In the genomic region with DNA sequence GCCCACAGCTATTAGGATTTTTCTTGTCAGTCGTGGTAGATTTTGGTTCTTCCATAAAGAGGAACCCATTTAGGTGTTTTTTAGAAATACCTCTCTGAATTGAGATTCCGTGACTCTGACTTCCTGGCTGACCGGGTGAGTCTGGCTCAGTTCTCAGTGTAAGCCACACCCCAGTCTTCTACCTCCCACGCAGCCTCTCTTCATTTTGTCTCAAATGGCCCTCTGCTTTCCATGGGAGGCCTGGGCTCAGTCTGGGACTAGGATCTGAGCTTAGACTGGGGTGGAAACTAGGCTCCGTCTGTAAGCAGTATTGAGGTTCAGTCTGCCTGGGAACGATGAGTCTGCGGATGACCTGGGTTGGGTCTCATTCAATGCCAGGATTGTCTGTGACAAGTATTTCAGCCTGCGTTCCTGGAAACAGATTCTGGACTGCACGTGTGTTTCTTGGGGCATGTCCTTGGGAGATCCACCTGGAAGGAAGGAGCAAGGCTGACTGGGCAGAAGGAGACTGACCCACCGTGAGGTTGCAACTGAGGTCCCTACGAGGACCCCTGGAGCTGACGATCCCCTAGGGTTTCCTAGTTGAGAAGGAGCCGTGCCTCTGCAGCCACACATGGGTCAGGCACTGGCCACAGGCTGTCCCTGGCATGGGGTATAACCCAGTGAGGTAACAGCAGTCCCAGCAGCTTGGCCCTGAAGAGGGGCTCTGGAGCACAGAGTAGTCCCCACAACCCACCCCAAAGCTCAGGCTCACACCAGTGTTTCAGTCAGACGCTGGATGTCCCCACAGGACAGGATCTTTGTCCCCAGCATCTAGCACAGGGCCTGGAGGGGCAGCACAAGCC, we compare ENCODE assay signal across 12 cellular contexts. TPM values are rescaled to one million over a fixed set of nuclear protein-coding genes. Genes with fewer than 3 reads are reported as not detected.
DNase-seq lines count a peak whose midpoint lies in the region; ATAC-seq, FAIRE-seq and TF ChIP-seq lines count a peak whose summit lies in the region.
"Had no signal": no experiment of that assay in that cellular context is flagged by ENCODE, and none has a peak within 500 bp of the region (broad histone marks: within the 10 kb centered on the region; RNA-seq: fewer than 3 reads in every experiment).

No MANE protein-coding gene starts in this region.

- H2BK120ac ChIP-seq in H1 (replicated peaks; ENCODE audit: low read depth, low read length) = no peak overlapping the region

- H3K14ac ChIP-seq in H1 (ENCODE audit: insufficient read length) = no peak overlapping the region

- no peak overlapping the region for H3K23ac ChIP-seq in H1 (ENCODE audit: insufficient read length)

- peak overlapping the region; percentile 46 for H2BK15ac ChIP-seq in H1 (ENCODE audit: low read length)

- no peak for TF ChIP-seq RAD21 in H1 (IDR thresholded peaks at IDR 0.05 in 1 of 2, conservative IDR thresholded peaks at IDR 0.05 in 1 of 2; ENCODE audit: low read depth in 2 of 2, low read length in 2 of 2)

- H4K20me1 ChIP-seq in H1 (replicated peaks in 1 of 2; ENCODE audit: control insufficient read depth in 1 of 2, insufficient read depth in 2 of 2, low read length in 2 of 2) = peaks cover 0 to 10% of the 10 kb centered on the region in 2 experiments

- no peak overlapping the region for H3K4me2 ChIP-seq in H1 (ENCODE audit: insufficient read depth in 1 of 2, low read depth in 2 of 2, low read length in 2 of 2)

- POLR2A ChIA-PET in H1 (lab: Charles Lee; ENCODE audit: partially characterized antibody) = interaction anchor here (1.4 kb wide), 1 partner anchor 14 kb away, joined by 4 read pairs; no protein-coding TSS in a partner anchor

- H2BK20ac ChIP-seq in H1 (ENCODE audit: low read length) = no peak overlapping the region

- H3K23me2 ChIP-seq in H1 (ENCODE audit: low read depth, low read length) = peaks cover 11% of the 10 kb centered on the region

- 0 out of 2 replicates have a peak overlapping the region, but pooled peaks have one; percentile 28 for H2AFZ ChIP-seq in H1 (ENCODE audit: low read length)

- peak; percentile 31 for ATAC-seq in GM19372 (IDR thresholded peaks at IDR 0.05; ENCODE audit: low read depth, unreplicated experiment)
- peak; percentile 34 for ATAC-seq in HG03432 (IDR thresholded peaks at IDR 0.05; ENCODE audit: unreplicated experiment)
- ATAC-seq: Right ventricle myocardium inferior had no signal

- no peak overlapping the region for H3K4me3 Mint-ChIP-seq in progenitor cell of endocrine pancreas (ENCODE audit: low read depth)

- no peak overlapping the region for H3K27ac ChIP-seq in H1 (ENCODE audit: low read depth, low read length)
- H3K27ac ChIP-seq in tibial nerve = peak overlapping the region in 1 of 4 donors; percentile 53

- no peak overlapping the region for H3K9ac ChIP-seq in H1 (replicated peaks in 1 of 4; ENCODE audit: extremely low read depth in 1 of 4, low read depth in 3 of 4, low read length in 3 of 4)

- CTCF ChIA-PET in H1 (lab: Charles Lee; ENCODE audit: partially characterized antibody) = interaction anchor here (0.6 to 2.9 kb wide), 6 partner anchors 10 to 483 kb away, joined by 3 to 14 read pairs (median 4); no protein-coding TSS in a partner anchor

- H2BK5ac ChIP-seq in H1 (ENCODE audit: low read depth, low read length) = no peak overlapping the region

- H3K9me3 Mint-ChIP-seq in progenitor cell of endocrine pancreas (ENCODE audit: low read depth) = no peaks in the 10 kb centered on the region

- DNase-seq in CD1c-positive myeloid dendritic cell (ENCODE audit: extremely low spot score) (peak; percentile 85), H1 (ENCODE audit: low read depth in 1 of 2, low spot score in 2 of 2) (no peak), progenitor cell of endocrine pancreas (ENCODE audit: low spot score, unreplicated experiment) (no peak), tibial nerve (ENCODE audit: low spot score in 2 of 2) (no peak)
- DNase-seq in activated CD8-positive, alpha-beta memory T cell treated with anti-CD3 and anti-CD28 coated beads for 24 hours = no peak
- DNase-seq in activated effector memory CD4-positive, alpha-beta T cell treated with anti-CD3 and anti-CD28 coated beads, Interleukin-2, amount 50 U/mL, for 16 hours = no peak
- DNase-seq: activated T-cell treated with anti-CD3 and anti-CD28 coated beads, Interleukin-2, amount 50 U/mL, for 1 hour had no signal

- H3K4ac ChIP-seq in H1 (replicated peaks; ENCODE audit: insufficient read length, low read depth, low read length) = no peak overlapping the region

- H3K4me1 Mint-ChIP-seq in progenitor cell of endocrine pancreas (ENCODE audit: low read depth) = no peaks in the 10 kb centered on the region

- no peak overlapping the region for H3K27ac Mint-ChIP-seq in progenitor cell of endocrine pancreas

- no peak for TF ChIP-seq EP300 in H1 (IDR thresholded peaks at IDR 0.05; ENCODE audit: borderline replicate concordance in 1 of 2, low read depth in 2 of 2, low read length in 2 of 2)
- no peak for TF ChIP-seq EP300 in tibial nerve (IDR thresholded peaks at IDR 0.05)

- H3K36me3 ChIP-seq in H1 (ENCODE audit: control insufficient read depth in 2 of 4, insufficient read depth in 4 of 4, low read length in 3 of 4) = no peaks in the 10 kb centered on the region
- H3K36me3 ChIP-seq in tibial nerve = no peaks in the 10 kb centered on the region

- H3K4me3 ChIP-seq in H1 (ENCODE audit: extremely low read depth in 1 of 4, insufficient read depth in 2 of 4, low read depth in 3 of 4, low read length in 4 of 4) (no peak overlapping the region), tibial nerve (no peak overlapping the region)
- H3K4me3 ChIP-seq: skin epidermis had no signal

- no peak overlapping the region for H3K18ac ChIP-seq in H1 (ENCODE audit: extremely low read depth, low read length)

- H3K27me3 ChIP-seq in H1 (replicated peaks in 1 of 4; ENCODE audit: control insufficient read depth in 3 of 4, extremely low read depth in 1 of 4, insufficient read depth in 3 of 4, low read length in 3 of 4) (no peaks in the 10 kb centered on the region), tibial nerve (peaks cover 0 to 3% of the 10 kb centered on the region in 2 donors)

- no peak overlapping the region for H2AK5ac ChIP-seq in H1 (ENCODE audit: low read depth, low read length)

- H3K4me1 ChIP-seq in H1 (replicated peaks in 1 of 4; ENCODE audit: control insufficient read depth in 3 of 4, insufficient read depth in 4 of 4, low read length in 3 of 4) = peaks cover 0 to 13% (median 3%) of the 10 kb centered on the region in 4 experiments; a peak in 6 of 7 replicates
- H3K4me1 ChIP-seq in tibial nerve = peaks cover 0 to 13% (median 4%) of the 10 kb centered on the region in 4 donors

- TF ChIP-seq POLR2A in H1 (IDR thresholded peaks at IDR 0.05; ENCODE audit: control extremely low read depth in 1 of 2, low read depth in 2 of 2, low read length in 2 of 2) (no peak), tibial nerve (IDR thresholded peaks at IDR 0.05) (no peak)

- H4K8ac ChIP-seq in H1 (ENCODE audit: extremely low read depth, insufficient read depth, low read length) = 0 out of 2 replicates have a peak overlapping the region, but pooled peaks have one; percentile 12

- H3K79me2 ChIP-seq in H1 (ENCODE audit: control insufficient read depth in 1 of 2, insufficient read depth in 2 of 2, low read length in 2 of 2) = no peaks in the 10 kb centered on the region

- H3K36me3 Mint-ChIP-seq in progenitor cell of endocrine pancreas (ENCODE audit: insufficient read depth) = no peaks in the 10 kb centered on the region

- H3K9me3 ChIP-seq in H1 (ENCODE audit: insufficient read depth in 2 of 2, low read depth in 1 of 2, low read length in 1 of 2) (no peaks in the 10 kb centered on the region), tibial nerve (no peaks in the 10 kb centered on the region)

- FAIRE-seq in H1 (lab: Jason Lieb, UNC) = no peak

- peak overlapping the region; percentile 19; the same call in 1 of the 2 replicates for H2BK12ac ChIP-seq in H1 (ENCODE audit: low read depth, low read length)

- peaks cover 13% of the 10 kb centered on the region for H3K27me3 Mint-ChIP-seq in progenitor cell of endocrine pancreas

- TF ChIP-seq CTCF in H1 (IDR thresholded peaks at IDR 0.05; ENCODE audit: control extremely low read depth in 1 of 3, insufficient read depth in 1 of 3, low read depth in 1 of 3, low read length in 3 of 3) (no peak), progenitor cell of endocrine pancreas (IDR thresholded peaks at IDR 0.05; ENCODE audit: unreplicated experiment) (no peak), tibial nerve (IDR thresholded peaks at IDR 0.05) (no peak)

- no peak overlapping the region for H3K56ac ChIP-seq in H1 (replicated peaks; ENCODE audit: insufficient read length, low read depth, low read length)

- H4K5ac ChIP-seq in H1 (ENCODE audit: insufficient read length, low read depth, low read length) = no peak overlapping the region

- H4K91ac ChIP-seq in H1 (replicated peaks; ENCODE audit: insufficient read length, low read length) = no peak overlapping the region

- 75% methylated on average over 14 of the region's 14 CpGs; no CpG with 5 or more reads in 1 of the 2 experiments for WGBS in H1 (ENCODE audit: extremely low coverage in 1 of 2, insufficient coverage in 1 of 2, insufficient read length in 1 of 2, insufficient replicate concordance in 2 of 2, low coverage in 1 of 2, low lambda C conversion rate in 2 of 2, missing lambda C conversion rate in 1 of 2), 2 experiments
- WGBS in tibial nerve, 2 donors = 51 to 52% methylated on average over 9 to 14 of the region's 14 CpGs

- H3K79me1 ChIP-seq in H1 (ENCODE audit: low read depth, low read length) = no peaks in the 10 kb centered on the region

TF ChIP-seq in H1, 55 proteins besides CTCF, POLR2A, EP300 and RAD21:
- TF ChIP-seq NRF1 (IDR thresholded peaks at IDR 0.05; ENCODE audit: low read depth, low read length) = no peak
- TF ChIP-seq MAFK (IDR thresholded peaks at IDR 0.05; ENCODE audit: low read depth, low read length) = no peak
- TF ChIP-seq SAP30 (IDR thresholded peaks at IDR 0.05; ENCODE audit: insufficient read depth, insufficient replicate concordance, low read length) = no peak

RNA-seq across cellular contexts. Expression of a gene that starts 12.3 kb away (rescaled TPM):
- total RNA-seq in H1 (2021; fragmentation: NEBNext Ultra II Directional; extraction: Animal tissue kit (Norgen Biotek cat#: 25700)) = 8.4 and 10.3 TPM in 2 replicates
- polyA plus RNA-seq in H1 (2011; rRNA removed) = 4.0 and 6.9 TPM in 2 replicates
- 4.8 TPM for polyA plus RNA-seq in H1 (2011; cell fraction: cytosol; rRNA removed)
- 21.4 TPM for polyA plus RNA-seq in H1 (2011; cell fraction: nucleus; rRNA removed)
- 5.1 to 11.2 TPM (median 9.5 TPM) in 4 replicates for polyA plus RNA-seq in H1 (2012, experiment 1 of 2)
- 6.3 TPM for polyA plus RNA-seq in H1 (2012, experiment 2 of 2)
- 3.3 TPM for polyA plus RNA-seq in H1 (2013, experiment 1 of 2)
- 3.0 TPM for polyA plus RNA-seq in H1 (2013, experiment 2 of 2)
- 8.8 and 10.1 TPM in 2 replicates for polyA minus RNA-seq in H1 (2011; rRNA and poly(A)+ RNA removed)
- 17.2 TPM for polyA minus RNA-seq in H1 (2011; cell fraction: cytosol; rRNA and poly(A)+ RNA removed)
- 19.0 TPM for polyA minus RNA-seq in H1 (2011; cell fraction: nucleus; rRNA and poly(A)+ RNA removed)
- total RNA-seq in progenitor cell of endocrine pancreas = 7.1 and 8.4 TPM in 2 replicates
- total RNA-seq in tibial nerve = under 1 TPM in 2 of 4 donors, not detected in 2; under 0.01 to 0.44 TPM
- polyA plus RNA-seq: BJ had no signal
